11 cellular contexts compared by ENCODE assay signal in the genomic region with DNA sequence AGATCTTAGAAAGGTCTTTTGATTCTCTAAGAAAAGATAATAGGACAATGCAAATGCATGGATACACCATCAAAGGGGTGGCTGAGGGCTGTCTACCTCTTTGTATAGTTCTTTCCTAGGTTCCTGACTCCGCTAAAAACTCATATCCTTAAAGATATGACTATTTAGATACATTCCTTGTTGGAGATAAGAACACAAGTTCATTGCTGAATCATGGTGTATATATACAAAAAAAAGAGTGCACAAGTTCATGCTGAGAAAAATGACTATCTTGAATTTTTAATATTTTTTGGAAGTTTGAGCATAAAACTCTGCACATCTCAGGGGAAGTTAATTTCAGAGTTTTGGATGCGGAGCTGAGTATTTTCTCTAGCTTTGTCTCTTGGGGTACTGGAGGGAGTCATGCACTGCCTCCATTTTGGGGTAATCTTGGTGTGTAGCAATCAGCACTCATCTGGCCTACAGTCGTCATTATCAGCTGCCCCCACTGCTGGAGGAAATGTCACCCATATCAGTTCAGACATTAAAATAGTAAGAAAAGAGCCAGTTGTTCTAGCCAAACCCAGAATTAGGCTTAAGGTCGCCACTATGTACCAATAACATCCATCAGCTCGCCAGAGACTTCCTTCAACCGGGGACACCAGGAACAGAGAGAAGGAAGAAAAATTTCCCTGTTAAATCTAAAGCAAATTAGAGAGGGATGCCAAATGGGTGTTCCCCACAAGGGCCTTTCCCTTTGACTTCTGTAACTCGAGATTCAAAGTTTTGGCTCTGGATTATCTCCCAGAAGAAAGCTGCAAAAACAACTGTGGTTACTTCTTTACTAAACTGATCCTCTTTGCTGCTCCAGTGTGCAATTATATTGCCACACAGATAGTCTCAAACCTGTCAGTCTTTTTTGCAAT. TPM values are rescaled to one million over a fixed set of nuclear protein-coding genes. Genes with fewer than 3 reads are reported as not detected.
DNase-seq lines count a peak whose midpoint lies in the region; ATAC-seq and TF ChIP-seq lines count a peak whose summit lies in the region.
"Had no signal": no experiment of that assay in that cellular context is flagged by ENCODE, and none has a peak within 500 bp of the region (broad histone marks: within the 10 kb centered on the region; RNA-seq: fewer than 3 reads in every experiment).

No MANE protein-coding gene starts in this region.

- no peaks in the 10 kb centered on the region for H3K9me3 ChIP-seq in mammary epithelial cell (replicated peaks; ENCODE audit: insufficient read depth, low read length)
- H3K9me3 ChIP-seq in thymus (ENCODE audit: control insufficient read depth) = no peaks in the 10 kb centered on the region
- H3K9me3 ChIP-seq: gastrocnemius medialis had no signal

- no peaks in the 10 kb centered on the region for H3K4me1 Mint-ChIP-seq in MCF 10A (ENCODE audit: insufficient read depth, unreplicated experiment)
- H3K4me1 Mint-ChIP-seq in T-cell = peaks cover 76 to 87% (median 76%) of the 10 kb centered on the region in 3 donors

- no peak overlapping the region for H3K27ac ChIP-seq in mammary epithelial cell (ENCODE audit: insufficient read depth, low read depth, low read length)
- H3K27ac ChIP-seq in thymus (ENCODE audit: low read depth) = peak overlapping the region; percentile 42
- H3K27ac ChIP-seq: gastrocnemius medialis had no signal

- H3K27ac Mint-ChIP-seq in MCF 10A (ENCODE audit: low read depth, unreplicated experiment) (no peak overlapping the region), T-cell (peak overlapping the region; percentile 84 to 86)
- H3K27ac Mint-ChIP-seq: progenitor cell of endocrine pancreas had no signal

- H2AFZ ChIP-seq in mammary epithelial cell (ENCODE audit: low read depth, low read length) = no peak overlapping the region

- no peaks in the 10 kb centered on the region for H3K36me3 Mint-ChIP-seq in MCF 10A (ENCODE audit: insufficient read depth, unreplicated experiment)
- H3K36me3 Mint-ChIP-seq in T-cell = no peaks in the 10 kb centered on the region

- H3K4me1 ChIP-seq in mammary epithelial cell (ENCODE audit: insufficient read depth, low read length) = peaks cover 11% of the 10 kb centered on the region
- H3K4me1 ChIP-seq in thymus (ENCODE audit: control insufficient read depth, insufficient read depth, low read length) = peaks cover 6% of the 10 kb centered on the region

- no peak overlapping the region for H3K9ac ChIP-seq in mammary epithelial cell (ENCODE audit: insufficient read depth, low read length)

- H3K36me3 ChIP-seq in mammary epithelial cell (ENCODE audit: insufficient read depth, low read length) (no peaks in the 10 kb centered on the region), thymus (ENCODE audit: control insufficient read depth, insufficient read depth) (no peaks in the 10 kb centered on the region)
- H3K36me3 ChIP-seq: gastrocnemius medialis had no signal

- TF ChIP-seq CTCF in MCF 10A (IDR thresholded peaks at IDR 0.05; ENCODE audit: unreplicated experiment) (no peak), mammary epithelial cell (conservative IDR thresholded peaks at IDR 0.05 in 1 of 2, IDR thresholded peaks at IDR 0.05 in 1 of 2; ENCODE audit: extremely low read depth in 1 of 2, insufficient read depth in 1 of 2, low read depth in 1 of 2, low read length in 2 of 2) (no peak)

- no peaks in the 10 kb centered on the region for H4K20me1 ChIP-seq in mammary epithelial cell (ENCODE audit: insufficient read depth, low read length)

- H3K27me3 ChIP-seq in mammary epithelial cell (ENCODE audit: insufficient read depth, low read length) (no peaks in the 10 kb centered on the region), thymus (ENCODE audit: control insufficient read depth, insufficient read depth) (no peaks in the 10 kb centered on the region)
- H3K27me3 ChIP-seq: gastrocnemius medialis had no signal

- H3K4me3 Mint-ChIP-seq in MCF 10A (ENCODE audit: unreplicated experiment) (no peak overlapping the region), T-cell (peak overlapping the region; percentile 88 to 96 (median 89))

- H3K4me2 ChIP-seq in mammary epithelial cell (ENCODE audit: insufficient read depth, low read depth, low read length) = no peak overlapping the region

- BruUV-seq in MCF 10A (replicated peaks; lab: Mats Ljungman, UMichigan) = no TSS peak
- BruUV-seq in mammary epithelial cell (replicated peaks; lab: Mats Ljungman, UMichigan) = no TSS peak

- no peaks in the 10 kb centered on the region for H3K27me3 Mint-ChIP-seq in MCF 10A (ENCODE audit: insufficient read depth, unreplicated experiment)
- H3K27me3 Mint-ChIP-seq in T-cell = no peaks in the 10 kb centered on the region
- H3K27me3 Mint-ChIP-seq: progenitor cell of endocrine pancreas had no signal

- 82% methylated on average over 7 of the region's 7 CpGs for WGBS in mammary epithelial cell (ENCODE audit: low coverage, missing lambda C conversion rate)
- WGBS in thymus = 29% methylated on average over 7 of the region's 7 CpGs

- CTCF ChIA-PET in MCF 10A (lab: Yijun Ruan, JAX) (interaction anchor here (1.0 to 2.3 kb wide), 2 partner anchors 32 to 37 kb away, joined by 3 to 10 read pairs; no protein-coding TSS in a partner anchor), mammary epithelial cell (lab: Charles Lee; ENCODE audit: low non-redundant PET) (no interaction called here), T-cell (lab: Charles Lee) (interaction anchor here (1.0 to 1.6 kb wide), 3 partner anchors 32 to 46 kb away, joined by 3 to 13 read pairs (median 3); no protein-coding TSS in a partner anchor)

- no peaks in the 10 kb centered on the region for H3K79me2 ChIP-seq in mammary epithelial cell (ENCODE audit: insufficient read depth, low read length)

- in situ Hi-C loops in mammary epithelial cell (cut with MboI; ENCODE audit: low sequenced_read_pairs in 2 of 2) = no loop called here

- POLR2A ChIA-PET in MCF 10A (lab: Yijun Ruan, JAX) = interaction anchor here (0.6 kb wide), 1 partner anchor 32 kb away, joined by 3 read pairs; no protein-coding TSS in a partner anchor
- POLR2A ChIA-PET in T-cell (lab: Charles Lee) = interaction anchor here in 1 of 2 donors (0.7 kb wide), 1 partner anchor 13 kb away, joined by 3 read pairs; no protein-coding TSS in a partner anchor

- intact Hi-C loops in MCF 10A (cut with micrococcal nuclease) = no loop called here
- intact Hi-C loops in mammary epithelial cell (cut with micrococcal nuclease) = no loop called here

- peak; percentile 25 for DNase-seq in MCF 10A (ENCODE audit: unreplicated experiment)
- no peak for DNase-seq in mammary epithelial cell
- peak in 2 of 34 experiments; percentile 10 to 20 for DNase-seq in T-cell
- peak; percentile 87 for DNase-seq in fibroblast of peridontal ligament (ENCODE audit: extremely low read depth)
- DNase-seq: gastrocnemius medialis, H7 had no signal

- H3K9me3 Mint-ChIP-seq in MCF 10A (ENCODE audit: unreplicated experiment) = no peaks in the 10 kb centered on the region
- no peaks in the 10 kb centered on the region for H3K9me3 Mint-ChIP-seq in T-cell

- dilution Hi-C loops in mammary epithelial cell (cut with HindIII; ENCODE audit: low sequenced_read_pairs) = no loop called here

- H3K4me3 ChIP-seq in mammary epithelial cell (replicated peaks in 1 of 3; ENCODE audit: insufficient read depth in 1 of 3, low read depth in 2 of 3, low read length in 3 of 3) (no peak overlapping the region), thymus (ENCODE audit: low read length) (no peak overlapping the region)
- H3K4me3 ChIP-seq: gastrocnemius medialis had no signal

- ATAC-seq in T-cell (replicated peaks in 1 of 4) = no peak
- ATAC-seq in HG03460 (IDR thresholded peaks at IDR 0.05; ENCODE audit: unreplicated experiment) = no peak
- no peak for ATAC-seq in HG03457 (IDR thresholded peaks at IDR 0.05; ENCODE audit: unreplicated experiment)
- no peak for ATAC-seq in GM18873 (IDR thresholded peaks at IDR 0.05; ENCODE audit: low FRiP score, unreplicated experiment)

RNA-seq across cellular contexts. Expression of gene PTTG1, which starts 49.0 kb away (rescaled TPM):
- 87.0 and 119 TPM in 2 replicates for total RNA-seq in MCF 10A (2022)
- total RNA-seq in mammary epithelial cell = 100 to 1,000 TPM in 1 of 2 donors, 10 to 100 TPM in 1; 28.5 to 106 TPM
- 381 TPM for polyA plus RNA-seq in mammary epithelial cell
- polyA minus RNA-seq in mammary epithelial cell = 53.7 TPM
- 10 to 100 TPM in 2 of 5 donors, 1 to 10 TPM in 3; 6.6 to 16.5 (median 8.8) TPM for total RNA-seq in T-cell
- 72.9 TPM for polyA plus RNA-seq in thymus

RNA-seq across cellular contexts. Expression of gene SLU7, which starts 51.8 kb away (rescaled TPM):
- 64.6 and 85.6 TPM in 2 replicates for total RNA-seq in MCF 10A (2022)
- total RNA-seq in mammary epithelial cell = 10 to 100 TPM; 38.3 to 38.7 TPM
- polyA plus RNA-seq in mammary epithelial cell = 21.4 TPM
- 34.9 TPM for polyA minus RNA-seq in mammary epithelial cell
- 10 to 100 TPM; 64.9 to 76.8 (median 75.2) TPM for total RNA-seq in T-cell
- polyA plus RNA-seq in thymus = 45.3 TPM
